In the genomic region with DNA sequence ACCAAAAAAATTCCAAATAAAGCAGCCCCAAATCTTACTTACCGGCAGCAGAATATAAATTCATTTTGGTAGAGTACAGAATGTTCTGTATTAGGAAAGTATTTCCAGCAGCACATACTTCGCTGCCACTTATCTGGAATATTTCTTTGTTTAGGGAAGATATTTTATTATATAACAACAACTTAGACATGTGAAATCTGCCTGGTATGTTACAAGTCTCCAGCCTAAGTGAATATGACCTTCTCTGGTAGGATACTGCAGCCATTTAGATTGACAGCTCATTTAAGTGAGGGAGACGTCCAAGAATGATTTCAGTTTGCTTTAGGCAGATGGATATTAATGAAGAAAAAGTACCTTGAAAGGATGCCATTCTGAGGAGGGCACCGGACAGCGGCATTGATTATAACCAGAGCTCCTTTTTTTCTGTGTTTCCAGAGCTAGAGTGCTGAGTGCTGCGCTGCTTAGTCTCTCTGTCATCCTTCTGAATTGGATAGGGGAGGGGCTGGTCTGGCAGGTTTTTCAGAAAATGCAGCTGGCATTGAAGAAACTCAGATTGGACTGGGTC, we compare ENCODE assay signal across 11 cellular contexts.
A peak's percentile ranks its signal among the peaks of the same experiment; 100 is the strongest.
DNase-seq lines count a peak whose midpoint lies in the region; ATAC-seq and TF ChIP-seq lines count a peak whose summit lies in the region.
"Had no signal": no experiment of that assay in that cellular context is flagged by ENCODE, and none has a peak within 500 bp of the region (broad histone marks: within the 10 kb centered on the region; RNA-seq: fewer than 3 reads in every experiment).

No MANE protein-coding gene starts in this region.

- H3K27me3 ChIP-seq in GM23338 (ENCODE audit: insufficient read depth) (no peaks in the 10 kb centered on the region), trophoblast cell (ENCODE audit: insufficient read depth, low read length) (no peaks in the 10 kb centered on the region), H9 (ENCODE audit: insufficient read depth, low read length) (no peaks in the 10 kb centered on the region)

- H2BK120ac ChIP-seq in trophoblast cell (ENCODE audit: insufficient read depth, low read length, poor library complexity): no peak overlapping the region
- H2BK120ac ChIP-seq in H9 (ENCODE audit: low read depth, low read length, poor library complexity, severe bottlenecking): no peak overlapping the region

- H3K14ac ChIP-seq in trophoblast cell (ENCODE audit: low read length): no peak overlapping the region
- H3K14ac ChIP-seq in H9 (ENCODE audit: insufficient read depth, low read length): no peak overlapping the region

- H4K8ac ChIP-seq in trophoblast cell (ENCODE audit: low read depth, low read length) (no peak overlapping the region), H9 (replicated peaks; ENCODE audit: insufficient read length, low read depth, low read length) (no peak overlapping the region)

- ATAC-seq in GM23338 (peak; percentile 61), esophagus mucosa (peak; percentile 62), GM18502 (IDR thresholded peaks at IDR 0.05; ENCODE audit: poor library complexity, unreplicated experiment) (no peak), left ventricle myocardium superior (no peak)

- H3K23ac ChIP-seq in trophoblast cell (ENCODE audit: low read length): no peak overlapping the region
- no peak overlapping the region for H3K23ac ChIP-seq in H9 (ENCODE audit: insufficient read length, low read depth, low read length)

- H3K4me2 ChIP-seq in GM23338: no peak overlapping the region
- peak overlapping the region; percentile 61 for H3K4me2 ChIP-seq in trophoblast cell (ENCODE audit: low read length)
- H3K4me2 ChIP-seq in H9 (ENCODE audit: insufficient read depth, insufficient read length, low read length): no peak overlapping the region

- H3K4me3 ChIP-seq in GM23338 (no peak overlapping the region), trophoblast cell (ENCODE audit: low read depth, low read length) (no peak overlapping the region)

- TF ChIP-seq CTCF in GM23338 (conservative IDR thresholded peaks at IDR 0.05; ENCODE audit: low read depth in 2 of 2) (no peak), H9 (conservative IDR thresholded peaks at IDR 0.05) (no peak)

- H3K27ac Mint-ChIP-seq in GM23338 (no peak overlapping the region), H9 (no peak overlapping the region)

- no peak overlapping the region for H3K56ac ChIP-seq in H9 (ENCODE audit: insufficient read length, low read depth, low read length)

- H3K27me3 Mint-ChIP-seq in GM23338 (ENCODE audit: insufficient read depth, low read depth, poor library complexity): peaks cover 2% of the 10 kb centered on the region
- no peaks in the 10 kb centered on the region for H3K27me3 Mint-ChIP-seq in H9 (ENCODE audit: low read depth)

- H3K79me1 ChIP-seq in trophoblast cell (ENCODE audit: low read length) (peaks cover 14% of the 10 kb centered on the region), H9 (ENCODE audit: insufficient read depth, low read depth, low read length, poor library complexity, severe bottlenecking) (no peaks in the 10 kb centered on the region)

- peaks cover 19% of the 10 kb centered on the region; the same call in 2 of the 3 replicates for H3K4me1 Mint-ChIP-seq in GM23338
- peaks cover 11 to 16% of the 10 kb centered on the region in 2 experiments for H3K4me1 Mint-ChIP-seq in H9

- no peak overlapping the region for H4K5ac ChIP-seq in H9 (ENCODE audit: insufficient read length, low read depth, low read length)

- H3K79me2 ChIP-seq in GM23338 (replicated peaks; ENCODE audit: insufficient read depth) (no peaks in the 10 kb centered on the region), trophoblast cell (ENCODE audit: control insufficient read depth, insufficient read depth, low read length, poor library complexity) (peaks cover 2% of the 10 kb centered on the region), H9 (ENCODE audit: insufficient read depth, low read length) (no peaks in the 10 kb centered on the region)

- no peaks in the 10 kb centered on the region for H3F3A ChIP-seq in GM23338 (replicated peaks; ENCODE audit: low read depth)

- H2BK15ac ChIP-seq in H9 (ENCODE audit: low read depth, low read length): no peak overlapping the region

- H3K23me2 ChIP-seq in H9 (ENCODE audit: insufficient read length, low read depth, low read length, poor library complexity, severe bottlenecking): no peaks in the 10 kb centered on the region

- H2BK5ac ChIP-seq in trophoblast cell (ENCODE audit: low read depth, low read length, poor library complexity) (no peak overlapping the region), H9 (ENCODE audit: insufficient read length, low read length) (no peak overlapping the region)

- H4K12ac ChIP-seq in trophoblast cell (ENCODE audit: low read depth, low read length): no peak overlapping the region

- no CpG with 5 or more reads among the region's 6 CpGs for WGBS in trophoblast cell (ENCODE audit: extremely low coverage, insufficient coverage, insufficient read length)
- no CpG with 5 or more reads among the region's 6 CpGs for WGBS in H9 (ENCODE audit: extremely low coverage, insufficient read length, low lambda C conversion rate)

- no peak overlapping the region for H3K9ac ChIP-seq in trophoblast cell (ENCODE audit: low read length)
- H3K9ac ChIP-seq in H9 (ENCODE audit: extremely low read depth, insufficient read length, low read length): no peak overlapping the region

- no peak overlapping the region for H3K4ac ChIP-seq in trophoblast cell (ENCODE audit: low read depth, low read length)
- no peak overlapping the region for H3K4ac ChIP-seq in H9 (ENCODE audit: low read depth, low read length)

- H3K9me3 Mint-ChIP-seq in GM23338: no peaks in the 10 kb centered on the region
- H3K9me3 Mint-ChIP-seq in H9: no peaks in the 10 kb centered on the region

- DNase-seq in GM23338 (ENCODE audit: low spot score) (no peak), NCI-H446 treated with DMSO at 0.1 percent for 48 hours (lab: John Stamatoyannopoulos, UW) (peak; percentile 26), trophoblast cell (peak in 1 of 2 donors; percentile 61), H9 (no peak), left ventricle myocardium superior (no peak), NOMO-1 (lab: John Stamatoyannopoulos, UW; ENCODE audit: unreplicated experiment in 2 of 2) (no peak)
- DNase-seq: activated naive CD4-positive, alpha-beta T cell treated with Interleukin-2 at 50 U/mL for 16 hours; KBM-7 had no signal

- H2AK5ac ChIP-seq in trophoblast cell (ENCODE audit: low read length) (no peak overlapping the region), H9 (ENCODE audit: insufficient read length, low read length) (no peak overlapping the region)

- H2BK20ac ChIP-seq in H9 (ENCODE audit: low read depth, low read length, poor library complexity, severe bottlenecking): no peak overlapping the region

- no peaks in the 10 kb centered on the region; the same call in 2 of the 3 replicates for H3K36me3 Mint-ChIP-seq in GM23338 (ENCODE audit: low read depth)
- H3K36me3 Mint-ChIP-seq in H9 (ENCODE audit: insufficient read depth in 1 of 3, low read depth in 3 of 3): 0 out of 7 replicates have a peak, but pooled peaks cover 0 to 1% (median 0%) of the 10 kb centered on the region in 3 experiments

- H4K20me1 ChIP-seq in GM23338 (replicated peaks; ENCODE audit: insufficient read depth) (no peaks in the 10 kb centered on the region), H9 (ENCODE audit: control insufficient read depth, insufficient read depth, insufficient read length) (no peaks in the 10 kb centered on the region)

- no peak overlapping the region for H3K4me3 Mint-ChIP-seq in GM23338
- no peak overlapping the region for H3K4me3 Mint-ChIP-seq in H9

- no peaks in the 10 kb centered on the region for H3K9me2 ChIP-seq in GM23338 (ENCODE audit: insufficient read depth)

- no peak overlapping the region for H3K27ac ChIP-seq in GM23338 (ENCODE audit: low read depth)
- H3K27ac ChIP-seq in trophoblast cell (ENCODE audit: low read depth, low read length): peak overlapping the region; percentile 79
- no peak overlapping the region for H3K27ac ChIP-seq in H9 (ENCODE audit: insufficient read length, low read depth, low read length)
- H3K27ac ChIP-seq: C4-2B had no signal

- no peaks in the 10 kb centered on the region for H3K9me3 ChIP-seq in trophoblast cell (ENCODE audit: insufficient read depth, low read depth, low read length)
- no peaks in the 10 kb centered on the region for H3K9me3 ChIP-seq in H9 (ENCODE audit: control insufficient read depth, low read depth, low read length)

- H2BK12ac ChIP-seq in trophoblast cell (ENCODE audit: low read length) (no peak overlapping the region), H9 (ENCODE audit: insufficient read length, low read depth, low read length) (no peak overlapping the region)

- peak overlapping the region; percentile 66 for H4K91ac ChIP-seq in trophoblast cell (ENCODE audit: low read depth, low read length)
- H4K91ac ChIP-seq in H9 (ENCODE audit: insufficient read length, low read depth, low read length): no peak overlapping the region

- intact Hi-C loops in left ventricle myocardium superior (cut with micrococcal nuclease): no loop called here

- H3K4me1 ChIP-seq in GM23338 (ENCODE audit: insufficient read depth): peaks cover under 1% of the 10 kb centered on the region
- peaks cover 10 to 12% of the 10 kb centered on the region in 2 experiments for H3K4me1 ChIP-seq in trophoblast cell (ENCODE audit: control insufficient read depth in 1 of 2, insufficient read depth in 2 of 2, low read length in 2 of 2)
- no peaks in the 10 kb centered on the region for H3K4me1 ChIP-seq in H9 (ENCODE audit: insufficient read depth, low read length)

- H3K36me3 ChIP-seq in GM23338 (ENCODE audit: insufficient read depth): no peaks in the 10 kb centered on the region
- H3K36me3 ChIP-seq in trophoblast cell (ENCODE audit: control insufficient read depth in 1 of 2, insufficient read depth in 2 of 2, low read length in 2 of 2): no peaks in the 10 kb centered on the region

- no peak overlapping the region for H2AFZ ChIP-seq in GM23338
- no peak overlapping the region for H2AFZ ChIP-seq in trophoblast cell (ENCODE audit: insufficient read depth, low read length, poor library complexity)
- H2AFZ ChIP-seq in H9 (ENCODE audit: low read length): no peak overlapping the region

- no peak overlapping the region for H3T11ph ChIP-seq in H9 (ENCODE audit: low read length)

- H3K18ac ChIP-seq in trophoblast cell (ENCODE audit: low read length) (no peak overlapping the region), H9 (ENCODE audit: insufficient read length, low read depth, low read length) (no peak overlapping the region)

TF ChIP-seq in GM23338, 12 proteins besides CTCF, POLR2A, EP300 and RAD21 (continues in another document):
- no peak for TF ChIP-seq ZNF114 (CRISPR knock-in tag; IDR thresholded peaks at IDR 0.05)

Comparison
In these comparisons a context has a peak if more than half of its experiments do, and no peak if none do; other contexts are left out.
1. ATAC-seq: peak in GM23338 (single experiment) and esophagus mucosa (single experiment); none in GM18502 (single experiment) and left ventricle myocardium superior (single experiment).